Comparison of ENCODE assay signal across 24 cellular contexts in genomic region chr12:122185494-122186082, GRCh38. TPM values are rescaled to one million over a fixed set of nuclear protein-coding genes. Genes with fewer than 3 reads are reported as not detected.
DNase-seq lines count a peak whose midpoint lies in the region; ATAC-seq, FAIRE-seq and TF ChIP-seq lines count a peak whose summit lies in the region.
"Had no signal": no experiment of that assay in that cellular context is flagged by ENCODE, and none has a peak within 500 bp of the region (broad histone marks: within the 10 kb centered on the region; RNA-seq: fewer than 3 reads in every experiment).

No MANE protein-coding gene starts in this region.

- TF ChIP-seq POLR2A in GM12891 (IDR thresholded peaks at IDR 0.05; ENCODE audit: low read depth, low read length) (no peak), H1 (IDR thresholded peaks at IDR 0.05; ENCODE audit: control extremely low read depth in 1 of 2, low read depth in 2 of 2, low read length in 2 of 2) (no peak)

- no peak for ATAC-seq in stimulated activated naive B cell treated with anti-CD40 and anti-IgM and Interleukin-4, amounts not matched to agents 10 μg/mL and 1 μg/mL and 100 μg/mL, for 72 hours (replicated peaks)
- no peak for ATAC-seq in GM19467 (IDR thresholded peaks at IDR 0.05; ENCODE audit: unreplicated experiment)
- ATAC-seq: CD8-positive, alpha-beta T cell; GM23338 had no signal

- H3K79me2 ChIP-seq in H1 (ENCODE audit: control insufficient read depth in 1 of 2, insufficient read depth in 2 of 2, low read length in 2 of 2): no peaks in the 10 kb centered on the region

- H3K27me3 ChIP-seq in H1 (replicated peaks in 1 of 4; ENCODE audit: control insufficient read depth in 3 of 4, extremely low read depth in 1 of 4, insufficient read depth in 3 of 4, low read length in 3 of 4) (peaks cover 0 to 6% (median 2%) of the 10 kb centered on the region in 4 experiments; a peak in 5 of 7 replicates), mesenchymal stem cell (ENCODE audit: control insufficient read depth in 1 of 2, insufficient read depth in 1 of 2, low read length in 2 of 2) (peaks cover 0 to 9% of the 10 kb centered on the region in 2 experiments)

- H3K9me3 ChIP-seq in H1 (ENCODE audit: insufficient read depth in 2 of 2, low read depth in 1 of 2, low read length in 1 of 2) (no peaks in the 10 kb centered on the region), mesenchymal stem cell (ENCODE audit: control insufficient read depth, low read length) (no peaks in the 10 kb centered on the region)
- H3K9me3 ChIP-seq: Caco-2, HAP-1, SK-N-SH had no signal

- no peak overlapping the region for H3K14ac ChIP-seq in H1 (ENCODE audit: insufficient read length)
- H3K14ac ChIP-seq in mesenchymal stem cell (ENCODE audit: low read length in 2 of 2): no peak overlapping the region

- H3K23ac ChIP-seq in H1 (ENCODE audit: insufficient read length): no peak overlapping the region
- H3K23ac ChIP-seq in mesenchymal stem cell (ENCODE audit: low read length in 2 of 2): no peak overlapping the region

- H3K27ac Mint-ChIP-seq in stimulated activated naive B cell treated with anti-CD40 and anti-IgM and Interleukin-4, amounts not matched to agents 10 μg/mL and 1 μg/mL and 100 μg/mL, for 72 hours: peak overlapping the region; percentile 53
- H3K27ac Mint-ChIP-seq in T-helper 2 cell treated with Interferon-gamma antibody and Interleukin-4, amounts not matched to agents 5 μg/mL and 100 μg/mL, for 36 hours: no peak overlapping the region
- H3K27ac Mint-ChIP-seq: CD8-positive, alpha-beta T cell; GM23338; HFFc6 had no signal

- no peaks in the 10 kb centered on the region for H3K9me3 Mint-ChIP-seq in stimulated activated naive B cell treated with anti-CD40 and anti-IgM and Interleukin-4, amounts not matched to agents 10 μg/mL and 1 μg/mL and 100 μg/mL, for 72 hours
- no peaks in the 10 kb centered on the region for H3K9me3 Mint-ChIP-seq in T-helper 2 cell treated with Interferon-gamma antibody and Interleukin-4, amounts not matched to agents 5 μg/mL and 100 μg/mL, for 36 hours
- H3K9me3 Mint-ChIP-seq: CD8-positive, alpha-beta T cell; GM23338; HFFc6 had no signal

- H3K27me3 Mint-ChIP-seq in stimulated activated naive B cell treated with anti-CD40 and anti-IgM and Interleukin-4, amounts not matched to agents 10 μg/mL and 1 μg/mL and 100 μg/mL, for 72 hours: peaks cover 0 to 3% of the 10 kb centered on the region in 2 donors
- H3K27me3 Mint-ChIP-seq in T-helper 2 cell treated with Interferon-gamma antibody and Interleukin-4, amounts not matched to agents 5 μg/mL and 100 μg/mL, for 36 hours (ENCODE audit: low read depth): peaks cover 15% of the 10 kb centered on the region

- H3K4me3 ChIP-seq in H1 (ENCODE audit: extremely low read depth in 1 of 4, insufficient read depth in 2 of 4, low read depth in 3 of 4, low read length in 4 of 4) (no peak overlapping the region), mesenchymal stem cell (ENCODE audit: insufficient read depth in 1 of 2, low read depth in 1 of 2, low read length in 2 of 2) (no peak overlapping the region)
- H3K4me3 ChIP-seq: GM23338, HAP-1 had no signal

- H2BK12ac ChIP-seq in H1 (ENCODE audit: low read depth, low read length) (peak overlapping the region; percentile 17; the same call in 1 of the 2 replicates), mesenchymal stem cell (ENCODE audit: low read length in 2 of 2) (no peak overlapping the region)

- no peak for TF ChIP-seq EP300 in H1 (IDR thresholded peaks at IDR 0.05; ENCODE audit: borderline replicate concordance in 1 of 2, low read depth in 2 of 2, low read length in 2 of 2)

- TF ChIP-seq CTCF in H1 (IDR thresholded peaks at IDR 0.05; ENCODE audit: control extremely low read depth in 1 of 3, insufficient read depth in 1 of 3, low read depth in 1 of 3, low read length in 3 of 3): no peak

- CTCF ChIA-PET in H1 (lab: Charles Lee; ENCODE audit: partially characterized antibody): interaction anchor here (1.1 kb wide), 1 partner anchor 39 kb away, joined by 3 read pairs; no protein-coding TSS in a partner anchor

- peak; percentile 13 for FAIRE-seq in GM12891 (lab: Jason Lieb, UNC)
- no peak for FAIRE-seq in H1 (lab: Jason Lieb, UNC)
- FAIRE-seq: G401.6, RCC 7860 had no signal

- peaks cover 4% of the 10 kb centered on the region; the same call in 1 of the 2 replicates for H3K23me2 ChIP-seq in H1 (ENCODE audit: low read depth, low read length)

- H2BK5ac ChIP-seq in H1 (ENCODE audit: low read depth, low read length) (no peak overlapping the region), mesenchymal stem cell (ENCODE audit: low read depth, low read length, poor library complexity, severe bottlenecking) (no peak overlapping the region)

- no peaks in the 10 kb centered on the region for H3K36me3 ChIP-seq in H1 (ENCODE audit: control insufficient read depth in 2 of 4, insufficient read depth in 4 of 4, low read length in 3 of 4)
- no peaks in the 10 kb centered on the region for H3K36me3 ChIP-seq in mesenchymal stem cell (ENCODE audit: control insufficient read depth in 1 of 2, insufficient read depth in 2 of 2, low read depth in 1 of 2, low read length in 2 of 2)
- H3K36me3 ChIP-seq: HAP-1 had no signal

- no peak overlapping the region for H4K5ac ChIP-seq in H1 (ENCODE audit: insufficient read length, low read depth, low read length)

- H2BK120ac ChIP-seq in H1 (replicated peaks; ENCODE audit: low read depth, low read length) (no peak overlapping the region), mesenchymal stem cell (ENCODE audit: low read depth, low read length) (no peak overlapping the region)

- H3K4me2 ChIP-seq in H1 (ENCODE audit: insufficient read depth in 1 of 2, low read depth in 2 of 2, low read length in 2 of 2) (no peak overlapping the region), mesenchymal stem cell (ENCODE audit: low read length, poor library complexity, severe bottlenecking) (no peak overlapping the region)
- H3K4me2 ChIP-seq: GM23338, SK-N-SH had no signal

- H3K4me1 Mint-ChIP-seq in stimulated activated naive B cell treated with anti-CD40 and anti-IgM and Interleukin-4, amounts not matched to agents 10 μg/mL and 1 μg/mL and 100 μg/mL, for 72 hours: peaks cover 14 to 31% of the 10 kb centered on the region in 2 donors
- peaks cover 3% of the 10 kb centered on the region for H3K4me1 Mint-ChIP-seq in T-helper 2 cell treated with Interferon-gamma antibody and Interleukin-4, amounts not matched to agents 5 μg/mL and 100 μg/mL, for 36 hours (ENCODE audit: low read depth)

- H3K18ac ChIP-seq in H1 (ENCODE audit: extremely low read depth, low read length) (no peak overlapping the region; the same call in 1 of the 2 replicates), mesenchymal stem cell (ENCODE audit: low read depth in 1 of 2, low read length in 2 of 2) (no peak overlapping the region)

- H3K36me3 Mint-ChIP-seq in stimulated activated naive B cell treated with anti-CD40 and anti-IgM and Interleukin-4, amounts not matched to agents 10 μg/mL and 1 μg/mL and 100 μg/mL, for 72 hours: no peaks in the 10 kb centered on the region
- H3K36me3 Mint-ChIP-seq in T-helper 2 cell treated with Interferon-gamma antibody and Interleukin-4, amounts not matched to agents 5 μg/mL and 100 μg/mL, for 36 hours (ENCODE audit: low read depth): no peaks in the 10 kb centered on the region
- H3K36me3 Mint-ChIP-seq: CD8-positive, alpha-beta T cell had no signal

- no peak overlapping the region for H2BK15ac ChIP-seq in H1 (ENCODE audit: low read length)
- no peak overlapping the region for H2BK15ac ChIP-seq in mesenchymal stem cell (ENCODE audit: low read depth, poor library complexity, severe bottlenecking)

- H4K91ac ChIP-seq in H1 (replicated peaks; ENCODE audit: insufficient read length, low read length) (no peak overlapping the region), mesenchymal stem cell (ENCODE audit: low read length) (peak overlapping the region; percentile 29)

- WGBS in H1 (ENCODE audit: extremely low coverage in 1 of 2, insufficient coverage in 1 of 2, insufficient read length in 1 of 2, insufficient replicate concordance in 2 of 2, low coverage in 1 of 2, low lambda C conversion rate in 2 of 2, missing lambda C conversion rate in 1 of 2), 2 experiments: 88% methylated on average over 7 of the region's 10 CpGs; no CpG with 5 or more reads in 1 of the 2 experiments
- 93% methylated on average over 8 of the region's 10 CpGs for WGBS in mesenchymal stem cell

- H3K27ac ChIP-seq in H1 (ENCODE audit: low read depth, low read length) (no peak overlapping the region), mesenchymal stem cell (ENCODE audit: low read length, poor library complexity, severe bottlenecking) (no peak overlapping the region)
- H3K27ac ChIP-seq: C4-2B had no signal

- H3K4me3 Mint-ChIP-seq in stimulated activated naive B cell treated with anti-CD40 and anti-IgM and Interleukin-4, amounts not matched to agents 10 μg/mL and 1 μg/mL and 100 μg/mL, for 72 hours: no peak overlapping the region
- H3K4me3 Mint-ChIP-seq in T-helper 2 cell treated with Interferon-gamma antibody and Interleukin-4, amounts not matched to agents 5 μg/mL and 100 μg/mL, for 36 hours: no peak overlapping the region
- H3K4me3 Mint-ChIP-seq: CD8-positive, alpha-beta T cell; GM23338; HFFc6 had no signal

- H2AK5ac ChIP-seq in H1 (ENCODE audit: low read depth, low read length): no peak overlapping the region
- H2AK5ac ChIP-seq in mesenchymal stem cell (ENCODE audit: low read length, severe bottlenecking): no peak overlapping the region

- POLR2A ChIA-PET in H1 (lab: Charles Lee; ENCODE audit: partially characterized antibody): interaction anchor here (1.0 kb wide), 1 partner anchor 20 kb away, joined by 3 read pairs; no protein-coding TSS in a partner anchor

- no peak overlapping the region for H2AFZ ChIP-seq in H1 (ENCODE audit: low read length)
- no peak overlapping the region for H2AFZ ChIP-seq in mesenchymal stem cell (ENCODE audit: low read depth, low read length)
- H2AFZ ChIP-seq: GM23338 had no signal

- H3K4me1 ChIP-seq in H1 (replicated peaks in 1 of 4; ENCODE audit: control insufficient read depth in 3 of 4, insufficient read depth in 4 of 4, low read length in 3 of 4) (peaks cover 0 to 4% (median 2%) of the 10 kb centered on the region in 4 experiments; a peak in 3 of 7 replicates), mesenchymal stem cell (ENCODE audit: control insufficient read depth, insufficient read depth, low read depth, low read length) (peaks cover 7% of the 10 kb centered on the region)
- H3K4me1 ChIP-seq: Caco-2, HAP-1 had no signal

- H3K56ac ChIP-seq in H1 (replicated peaks; ENCODE audit: insufficient read length, low read depth, low read length): no peak overlapping the region

- H4K20me1 ChIP-seq in H1 (replicated peaks in 1 of 2; ENCODE audit: control insufficient read depth in 1 of 2, insufficient read depth in 2 of 2, low read length in 2 of 2): no peaks in the 10 kb centered on the region

- no peak overlapping the region for H3K4ac ChIP-seq in H1 (replicated peaks; ENCODE audit: insufficient read length, low read depth, low read length)
- no peak overlapping the region for H3K4ac ChIP-seq in mesenchymal stem cell (ENCODE audit: low read depth in 1 of 2, low read length in 2 of 2)

- H3K9ac ChIP-seq in H1 (replicated peaks in 1 of 4; ENCODE audit: extremely low read depth in 1 of 4, low read depth in 3 of 4, low read length in 3 of 4) (no peak overlapping the region), mesenchymal stem cell (ENCODE audit: low read length) (no peak overlapping the region)
- H3K9ac ChIP-seq: SK-N-SH had no signal

- no peak overlapping the region for H4K8ac ChIP-seq in H1 (ENCODE audit: extremely low read depth, insufficient read depth, low read length)
- H4K8ac ChIP-seq in mesenchymal stem cell (ENCODE audit: low read length): no peak overlapping the region

- no peak for TF ChIP-seq RAD21 in H1 (IDR thresholded peaks at IDR 0.05 in 1 of 2, conservative IDR thresholded peaks at IDR 0.05 in 1 of 2; ENCODE audit: low read depth in 2 of 2, low read length in 2 of 2)

- H2BK20ac ChIP-seq in H1 (ENCODE audit: low read length): no peak overlapping the region

- H3K79me1 ChIP-seq in H1 (ENCODE audit: low read depth, low read length): no peaks in the 10 kb centered on the region
- no peaks in the 10 kb centered on the region for H3K79me1 ChIP-seq in mesenchymal stem cell (replicated peaks; ENCODE audit: low read length, poor library complexity, severe bottlenecking)

- DNase-seq in GM12891 (ENCODE audit: insufficient read length, low spot score): no peak
- DNase-seq in H1 (ENCODE audit: low read depth in 1 of 2, low spot score in 2 of 2): no peak
- DNase-seq in mesenchymal stem cell: no peak
- DNase-seq in stimulated activated naive B cell treated with anti-CD40 and anti-IgM and Interleukin-4, amounts not matched to agents 10 μg/mL and 1 μg/mL and 100 μg/mL, for 72 hours: no peak
- no peak for DNase-seq in AG20443 (ENCODE audit: low spot score)
- DNase-seq in T-helper 2 cell treated with Interferon-gamma antibody and Interleukin-4, amounts not matched to agents 5 μg/mL and 100 μg/mL, for 36 hours (ENCODE audit: low spot score): no peak
- DNase-seq: Caco-2; CD8-positive, alpha-beta T cell; HFFc6; NCI-H1092; NCI-H1436; NCI-H187; NCI-H2081 treated with DMSO at 0.1 percent for 48 hours; NCI-H2171; NCI-H226; NCI-H510A; SK-N-SH had no signal

RNA-seq across cellular contexts. Expression of gene LRRC43, which starts 2.7 kb away (rescaled TPM):
- polyA plus RNA-seq in GM12891 (2012; ENCODE audit: low read depth, missing spikeins): not detected
- total RNA-seq in H1 (2021; fragmentation: NEBNext Ultra II Directional; extraction: Animal tissue kit (Norgen Biotek cat#: 25700)): 0.15 and 0.35 TPM in 2 replicates
- 0.39 and 0.44 TPM in 2 replicates for polyA plus RNA-seq in H1 (2011; rRNA removed)
- 0.66 TPM for polyA plus RNA-seq in H1 (2011; cell fraction: cytosol; rRNA removed)
- 0.53 TPM for polyA plus RNA-seq in H1 (2011; cell fraction: nucleus; rRNA removed)
- 0.17 to 0.70 TPM (median 0.39 TPM) in 4 replicates for polyA plus RNA-seq in H1 (2012, experiment 1 of 2)
- polyA plus RNA-seq in H1 (2012, experiment 2 of 2): 0.24 TPM
- 0.24 TPM for polyA plus RNA-seq in H1 (2013, experiment 1 of 2)
- polyA plus RNA-seq in H1 (2013, experiment 2 of 2): 0.44 TPM
- 0.13 TPM in 1 of 2 replicates, not detected in the other for polyA minus RNA-seq in H1 (2011; rRNA and poly(A)+ RNA removed)
- not detected for polyA minus RNA-seq in H1 (2011; cell fraction: cytosol; rRNA and poly(A)+ RNA removed)
- not detected for polyA minus RNA-seq in H1 (2011; cell fraction: nucleus; rRNA and poly(A)+ RNA removed)
- polyA plus RNA-seq in mesenchymal stem cell (2013, experiment 1 of 2): 2.2 TPM
- 2.1 TPM for polyA plus RNA-seq in mesenchymal stem cell (2013, experiment 2 of 2)
- total RNA-seq: A172, GM23338, HFFc6 had no signal

RNA-seq across cellular contexts. Expression of gene IL31, which starts 11.6 kb away (rescaled TPM):
- polyA plus RNA-seq in GM12891 (2012; ENCODE audit: low read depth, missing spikeins): not detected
- not detected in 2 replicates for total RNA-seq in H1 (2021; fragmentation: NEBNext Ultra II Directional; extraction: Animal tissue kit (Norgen Biotek cat#: 25700))
- not detected in 2 replicates for polyA plus RNA-seq in H1 (2011; rRNA removed)
- not detected for polyA plus RNA-seq in H1 (2011; cell fraction: cytosol; rRNA removed)
- not detected for polyA plus RNA-seq in H1 (2011; cell fraction: nucleus; rRNA removed)
- not detected in 4 replicates for polyA plus RNA-seq in H1 (2012, experiment 1 of 2)
- not detected for polyA plus RNA-seq in H1 (2012, experiment 2 of 2)
- polyA plus RNA-seq in H1 (2013, experiment 1 of 2): not detected
- polyA plus RNA-seq in H1 (2013, experiment 2 of 2): not detected
- not detected in 2 replicates for polyA minus RNA-seq in H1 (2011; rRNA and poly(A)+ RNA removed)
- not detected for polyA minus RNA-seq in H1 (2011; cell fraction: cytosol; rRNA and poly(A)+ RNA removed)
- not detected for polyA minus RNA-seq in H1 (2011; cell fraction: nucleus; rRNA and poly(A)+ RNA removed)
- not detected for polyA plus RNA-seq in mesenchymal stem cell (2013, experiment 1 of 2)
- polyA plus RNA-seq in mesenchymal stem cell (2013, experiment 2 of 2): not detected
- total RNA-seq: A172; Caco-2; CD8-positive, alpha-beta T cell; GM23338; HFFc6 had no signal
- polyA plus RNA-seq: GM23338, SK-N-SH had no signal

RNA-seq across cellular contexts. Expression of gene B3GNT4, which starts 17.9 kb away (rescaled TPM):
- polyA plus RNA-seq in GM12891 (2012; ENCODE audit: low read depth, missing spikeins): 0.47 TPM
- 1.4 and 1.9 TPM in 2 replicates for total RNA-seq in H1 (2021; fragmentation: NEBNext Ultra II Directional; extraction: Animal tissue kit (Norgen Biotek cat#: 25700))
- polyA plus RNA-seq in H1 (2011; rRNA removed): 1.1 and 2.1 TPM in 2 replicates
- 1.8 TPM for polyA plus RNA-seq in H1 (2011; cell fraction: cytosol; rRNA removed)
- polyA plus RNA-seq in H1 (2011; cell fraction: nucleus; rRNA removed): 2.6 TPM
- polyA plus RNA-seq in H1 (2012, experiment 1 of 2): 1.6 to 1.9 TPM (median 1.6 TPM) in 4 replicates
- 1.1 TPM for polyA plus RNA-seq in H1 (2012, experiment 2 of 2)
- polyA plus RNA-seq in H1 (2013, experiment 1 of 2): 3.1 TPM
- polyA plus RNA-seq in H1 (2013, experiment 2 of 2): 2.1 TPM
- 5.0 and 5.2 TPM in 2 replicates for polyA minus RNA-seq in H1 (2011; rRNA and poly(A)+ RNA removed)
- 1.6 TPM for polyA minus RNA-seq in H1 (2011; cell fraction: cytosol; rRNA and poly(A)+ RNA removed)
- 3.3 TPM for polyA minus RNA-seq in H1 (2011; cell fraction: nucleus; rRNA and poly(A)+ RNA removed)
- 0.03 TPM for polyA plus RNA-seq in mesenchymal stem cell (2013, experiment 1 of 2)
- 0.01 TPM for polyA plus RNA-seq in mesenchymal stem cell (2013, experiment 2 of 2)
- total RNA-seq: CD8-positive, alpha-beta T cell had no signal

RNA-seq across cellular contexts. Expression of gene DIABLO, which starts 40.3 kb away (rescaled TPM):
- polyA plus RNA-seq in GM12891 (2012; ENCODE audit: low read depth, missing spikeins): 37.8 TPM
- total RNA-seq in H1 (2021; fragmentation: NEBNext Ultra II Directional; extraction: Animal tissue kit (Norgen Biotek cat#: 25700)): 68.3 and 71.5 TPM in 2 replicates
- 65.2 and 68.8 TPM in 2 replicates for polyA plus RNA-seq in H1 (2011; rRNA removed)
- 51.0 TPM for polyA plus RNA-seq in H1 (2011; cell fraction: cytosol; rRNA removed)
- 52.2 TPM for polyA plus RNA-seq in H1 (2011; cell fraction: nucleus; rRNA removed)
- polyA plus RNA-seq in H1 (2012, experiment 1 of 2): 51.1 to 70.5 TPM (median 60.3 TPM) in 4 replicates
- 41.6 TPM for polyA plus RNA-seq in H1 (2012, experiment 2 of 2)
- 48.9 TPM for polyA plus RNA-seq in H1 (2013, experiment 1 of 2)
- polyA plus RNA-seq in H1 (2013, experiment 2 of 2): 52.7 TPM
- 45.9 and 55.6 TPM in 2 replicates for polyA minus RNA-seq in H1 (2011; rRNA and poly(A)+ RNA removed)
- 21.9 TPM for polyA minus RNA-seq in H1 (2011; cell fraction: cytosol; rRNA and poly(A)+ RNA removed)
- polyA minus RNA-seq in H1 (2011; cell fraction: nucleus; rRNA and poly(A)+ RNA removed): 40.2 TPM
- 56.4 TPM for polyA plus RNA-seq in mesenchymal stem cell (2013, experiment 1 of 2)
- polyA plus RNA-seq in mesenchymal stem cell (2013, experiment 2 of 2): 56.0 TPM
